In genomic region chr17:50953831-50954601, GRCh38 we compare ENCODE assay signal across 8 cellular contexts.
DNase-seq lines count a peak whose midpoint lies in the region; ATAC-seq and TF ChIP-seq lines count a peak whose summit lies in the region.

No MANE protein-coding gene starts in this region.

- H3K4me3 Mint-ChIP-seq in natural killer cell: no peak overlapping the region
- no peak overlapping the region for H3K4me3 Mint-ChIP-seq in natural killer cell treated with Interleukin-12 subunit alpha and Interleukin-12 subunit beta and Interleukin-15 and Interleukin-18, amount 100 ng/mL, for 72 hours
- no peak overlapping the region for H3K4me3 Mint-ChIP-seq in activated naive CD8-positive, alpha-beta T cell treated with anti-CD3 and anti-CD28 coated beads for 36 hours

- no peak overlapping the region for H3K27ac Mint-ChIP-seq in natural killer cell
- no peak overlapping the region for H3K27ac Mint-ChIP-seq in natural killer cell treated with Interleukin-12 subunit alpha and Interleukin-12 subunit beta and Interleukin-15 and Interleukin-18, amount 100 ng/mL, for 72 hours
- H3K27ac Mint-ChIP-seq in activated naive CD8-positive, alpha-beta T cell treated with anti-CD3 and anti-CD28 coated beads for 36 hours: no peak overlapping the region

- no peaks in the 10 kb centered on the region for H3K36me3 Mint-ChIP-seq in natural killer cell
- no peaks in the 10 kb centered on the region for H3K36me3 Mint-ChIP-seq in natural killer cell treated with Interleukin-12 subunit alpha and Interleukin-12 subunit beta and Interleukin-15 and Interleukin-18, amount 100 ng/mL, for 72 hours
- no peaks in the 10 kb centered on the region for H3K36me3 Mint-ChIP-seq in activated naive CD8-positive, alpha-beta T cell treated with anti-CD3 and anti-CD28 coated beads for 36 hours

- ATAC-seq in natural killer cell (no peak), GM21447 (IDR thresholded peaks at IDR 0.05; ENCODE audit: unreplicated experiment) (no peak)
- no peak for ATAC-seq in natural killer cell treated with Interleukin-12 subunit alpha and Interleukin-12 subunit beta and Interleukin-15 and Interleukin-18, amount 100 ng/mL, for 72 hours

- H3K9me3 Mint-ChIP-seq in natural killer cell: no peaks in the 10 kb centered on the region
- H3K9me3 Mint-ChIP-seq in natural killer cell treated with Interleukin-12 subunit alpha and Interleukin-12 subunit beta and Interleukin-15 and Interleukin-18, amount 100 ng/mL, for 72 hours: no peaks in the 10 kb centered on the region
- H3K9me3 Mint-ChIP-seq in activated naive CD8-positive, alpha-beta T cell treated with anti-CD3 and anti-CD28 coated beads for 36 hours: no peaks in the 10 kb centered on the region

- DNase-seq in natural killer cell: peak; percentile 5
- no peak for DNase-seq in natural killer cell treated with Interleukin-12 subunit alpha and Interleukin-12 subunit beta and Interleukin-15 and Interleukin-18, amount 100 ng/mL, for 72 hours (ENCODE audit: low spot score)
- peak; percentile 84 to 94 for DNase-seq in SHP77 (lab: John Stamatoyannopoulos, UW)
- DNase-seq in fibroblast of villous mesenchyme (ENCODE audit: low read depth): peak; percentile 89
- DNase-seq in pulmonary artery endothelial cell (ENCODE audit: low read depth, low spot score): peak; percentile 22
- no peak for DNase-seq in stimulated activated CD4-positive, alpha-beta T cell treated with anti-CD3 and anti-CD28 coated beads, Interleukin-15, amount 100 ng/mL, for 24 hours
- no peak for DNase-seq in activated naive CD8-positive, alpha-beta T cell treated with anti-CD3 and anti-CD28 coated beads for 36 hours

- H3K4me3 ChIP-seq in fibroblast of villous mesenchyme (ENCODE audit: low read depth, low read length): no peak overlapping the region

- peaks cover 7 to 16% of the 10 kb centered on the region in 2 donors for H3K4me1 Mint-ChIP-seq in natural killer cell
- peaks cover 9 to 10% of the 10 kb centered on the region in 2 donors for H3K4me1 Mint-ChIP-seq in natural killer cell treated with Interleukin-12 subunit alpha and Interleukin-12 subunit beta and Interleukin-15 and Interleukin-18, amount 100 ng/mL, for 72 hours (ENCODE audit: low read depth in 2 of 2)
- H3K4me1 Mint-ChIP-seq in activated naive CD8-positive, alpha-beta T cell treated with anti-CD3 and anti-CD28 coated beads for 36 hours: peaks cover 8% of the 10 kb centered on the region

- intact Hi-C loops in natural killer cell (cut with micrococcal nuclease): no loop called here

- TF ChIP-seq CTCF in natural killer cell (IDR thresholded peaks at IDR 0.05) (no peak), fibroblast of villous mesenchyme (IDR thresholded peaks at IDR 0.05; ENCODE audit: insufficient read depth, low read depth, low read length) (no peak)

- H3K27me3 Mint-ChIP-seq in natural killer cell (ENCODE audit: low read depth in 2 of 2): peaks cover 8 to 13% of the 10 kb centered on the region in 2 donors
- peaks cover 0 to 8% of the 10 kb centered on the region in 2 donors for H3K27me3 Mint-ChIP-seq in natural killer cell treated with Interleukin-12 subunit alpha and Interleukin-12 subunit beta and Interleukin-15 and Interleukin-18, amount 100 ng/mL, for 72 hours
- H3K27me3 Mint-ChIP-seq in activated naive CD8-positive, alpha-beta T cell treated with anti-CD3 and anti-CD28 coated beads for 36 hours: no peaks in the 10 kb centered on the region

Comparison
In these comparisons a context has a peak if more than half of its experiments do, and no peak if none do; other contexts are left out.
1. DNase-seq: peak in natural killer cell (single experiment), SHP77 (2 of 2), fibroblast of villous mesenchyme (single experiment) and pulmonary artery endothelial cell (single experiment); none in natural killer cell treated with Interleukin-12 subunit alpha and Interleukin-12 subunit beta and Interleukin-15 and Interleukin-18, amount 100 ng/mL, for 72 hours (single experiment), stimulated activated CD4-positive, alpha-beta T cell treated with anti-CD3 and anti-CD28 coated beads, Interleukin-15, amount 100 ng/mL, for 24 hours (single experiment) and activated naive CD8-positive, alpha-beta T cell treated with anti-CD3 and anti-CD28 coated beads for 36 hours (single experiment).